Comparison of ENCODE assay signal across 8 cellular contexts in genomic region chr4:151777471-151777870, GRCh38.
"Had no signal": no experiment of that assay in that cellular context is flagged by ENCODE, and none has a peak within 500 bp of the region (broad histone marks: within the 10 kb centered on the region; RNA-seq: fewer than 3 reads in every experiment).

No MANE protein-coding gene starts in this region.

- FAIRE-seq: H1, HepG2 had no signal

- H3K4me1 Mint-ChIP-seq: IgD-negative memory B cell had no signal

- DNase-seq: H7, HFFc6, KBM-7 had no signal

- ATAC-seq: GM23338, HCT116, HepG2 had no signal

- H3K4me3 Mint-ChIP-seq: GM23338, HFFc6, IgD-negative memory B cell had no signal

- H3K36me3 Mint-ChIP-seq: IgD-negative memory B cell had no signal

- H3K27ac Mint-ChIP-seq: GM23338, HFFc6, IgD-negative memory B cell had no signal
